12 cellular contexts compared by ENCODE assay signal in genomic region chr3:178676942-178677606, GRCh38.
DNase-seq lines count a peak whose midpoint lies in the region; ATAC-seq and TF ChIP-seq lines count a peak whose summit lies in the region.
"Had no signal": no experiment of that assay in that cellular context is flagged by ENCODE, and none has a peak within 500 bp of the region (broad histone marks: within the 10 kb centered on the region; RNA-seq: fewer than 3 reads in every experiment).

No MANE protein-coding gene starts in this region.

- intact Hi-C loops in head of caudate nucleus (cut with DNase I) = no loop called here

- no peak overlapping the region for H3K27ac ChIP-seq in caudate nucleus (ENCODE audit: low read depth, low read length)
- H3K27ac ChIP-seq: SJSA1 had no signal

- H3K4me3 ChIP-seq in GM12865 (ENCODE audit: low read depth, low read length) = no peak overlapping the region
- H3K4me3 ChIP-seq: SJSA1 had no signal

- ATAC-seq in GM19328 (IDR thresholded peaks at IDR 0.05; ENCODE audit: unreplicated experiment) = peak; percentile 77
- peak; percentile 88 for ATAC-seq in HG02678 (IDR thresholded peaks at IDR 0.05; ENCODE audit: unreplicated experiment)
- ATAC-seq in HG03521 (IDR thresholded peaks at IDR 0.05; ENCODE audit: unreplicated experiment) = peak; percentile 67

- DNase-seq in GM12865 (ENCODE audit: low read depth) = peak; percentile 46
- DNase-seq in caudate nucleus (lab: John Stamatoyannopoulos, UW) = no peak
- no peak for DNase-seq in activated T-cell treated with anti-CD3 and anti-CD28 coated beads for 4 hours
- no peak for DNase-seq in NCI-H2081 (lab: John Stamatoyannopoulos, UW)
- no peak for DNase-seq in head of caudate nucleus
- DNase-seq: activated CD4-positive, CD25-positive, alpha-beta regulatory T cell treated with anti-CD3 and anti-CD28 coated beads, Interleukin-2, amount 50 U/mL, for 72 hours; GDM1; NCI-H446 treated with DMSO at 0.1 percent for 48 hours had no signal

- no peak for TF ChIP-seq CTCF in GM12865 (IDR thresholded peaks at IDR 0.05; ENCODE audit: insufficient read depth, low read depth, low read length, missing control alignments)
